ENCODE assay signal across 12 cellular contexts in the genomic region with DNA sequence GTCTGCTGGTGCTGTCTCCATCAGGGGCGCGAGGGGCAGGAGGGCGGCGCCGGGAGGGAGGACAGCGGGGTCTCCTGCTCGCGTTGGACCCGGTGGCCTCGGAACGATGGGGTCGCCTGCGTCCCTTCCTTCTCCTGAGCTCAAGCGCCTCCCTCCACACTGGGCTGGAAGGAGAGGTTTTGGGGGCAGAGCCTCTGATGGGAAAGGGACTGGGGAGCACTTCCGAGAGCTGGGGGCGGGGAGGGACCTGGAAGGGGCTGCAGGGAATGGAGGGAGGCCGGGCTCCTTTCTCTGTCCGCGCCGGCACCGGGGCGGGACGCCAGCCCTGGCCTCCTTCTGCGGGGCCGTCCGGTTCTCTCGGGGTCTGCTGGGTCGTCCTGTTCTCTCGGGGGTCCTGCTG. TPM values are rescaled to one million over a fixed set of nuclear protein-coding genes. Genes with fewer than 3 reads are reported as not detected.
"Had no signal": no experiment of that assay in that cellular context is flagged by ENCODE, and none has a peak within 500 bp of the region (broad histone marks: within the 10 kb centered on the region; RNA-seq: fewer than 3 reads in every experiment).

No MANE protein-coding gene starts in this region.

RNA-seq across cellular contexts. Expression of a gene that starts 4.0 kb away (rescaled TPM):
- total RNA-seq: OCI-LY7, PC-3, PC-9, Peyer's patch, Right ventricle myocardium inferior, Right ventricle myocardium superior, RPMI7951, SJCRH30, SJSA1, SK-MEL-5, T-cell had no signal
- polyA plus RNA-seq: SK-N-SH had no signal
